In genomic region chr3:10180738-10181295, GRCh38 we compare ENCODE assay signal across 22 cellular contexts. TPM values are rescaled to one million over a fixed set of nuclear protein-coding genes. Genes with fewer than 3 reads are reported as not detected.
DNase-seq lines count a peak whose midpoint lies in the region; ATAC-seq and TF ChIP-seq lines count a peak whose summit lies in the region.
"Had no signal": no experiment of that assay in that cellular context is flagged by ENCODE, and none has a peak within 500 bp of the region (broad histone marks: within the 10 kb centered on the region; RNA-seq: fewer than 3 reads in every experiment).

No MANE protein-coding gene starts in this region.

- ATAC-seq in effector memory CD8-positive, alpha-beta T cell (replicated peaks) = no peak
- ATAC-seq: activated CD4-positive, alpha-beta T cell treated with anti-CD3 and anti-CD28 coated beads for 36 hours; activated T-cell treated with anti-CD3 and anti-CD28 coated beads, Interleukin-2, amount 50 U/mL, for 4 hours; gastroesophageal sphincter had no signal

- no peak overlapping the region for H3K4me3 Mint-ChIP-seq in effector memory CD8-positive, alpha-beta T cell
- H3K4me3 Mint-ChIP-seq: activated CD4-positive, alpha-beta T cell treated with anti-CD3 and anti-CD28 coated beads for 36 hours; activated naive CD4-positive, alpha-beta T cell treated with anti-CD3 and anti-CD28 coated beads for 36 hours; activated T-cell treated with anti-CD3 and anti-CD28 coated beads, Interleukin-2, amount 50 U/mL, for 4 hours; CD4-positive, alpha-beta T cell; nephron progenitor cell; T-helper 1 cell treated with Interleukin-12 subunit alpha and Interleukin-12 subunit beta and Interleukin-4 antibody, amounts not matched to agents 30 μg/mL and 1 μg/mL, for 36 hours had no signal

- no peaks in the 10 kb centered on the region for H4K20me1 ChIP-seq in BLaER1
- no peaks in the 10 kb centered on the region for H4K20me1 ChIP-seq in osteoblast (ENCODE audit: insufficient read depth, low read length)

- H3K27me3 Mint-ChIP-seq in effector memory CD8-positive, alpha-beta T cell = no peaks in the 10 kb centered on the region
- H3K27me3 Mint-ChIP-seq: activated CD4-positive, alpha-beta T cell treated with anti-CD3 and anti-CD28 coated beads for 36 hours; CD4-positive, alpha-beta T cell; progenitor cell of endocrine pancreas had no signal

- peak overlapping the region; percentile 66 for H3K9ac ChIP-seq in BLaER1

- H3K4me3 ChIP-seq in BLaER1 (peak overlapping the region; percentile 1; the same call in 1 of the 2 replicates), HL-60 (replicated peaks; ENCODE audit: insufficient read depth, low read length) (no peak overlapping the region), osteoblast (ENCODE audit: insufficient read depth, low read length) (no peak overlapping the region), stomach (no peak overlapping the region)
- H3K4me3 ChIP-seq: gastroesophageal sphincter, left ventricle myocardium inferior had no signal

- no peaks in the 10 kb centered on the region for H3K9me3 Mint-ChIP-seq in effector memory CD8-positive, alpha-beta T cell
- H3K9me3 Mint-ChIP-seq: activated naive CD4-positive, alpha-beta T cell treated with anti-CD3 and anti-CD28 coated beads for 36 hours; activated T-cell treated with anti-CD3 and anti-CD28 coated beads, Interleukin-2, amount 50 U/mL, for 4 hours; CD4-positive, alpha-beta T cell; nephron progenitor cell; T-helper 1 cell treated with Interleukin-12 subunit alpha and Interleukin-12 subunit beta and Interleukin-4 antibody, amounts not matched to agents 30 μg/mL and 1 μg/mL, for 36 hours had no signal

- TF ChIP-seq EP300 in stomach (IDR thresholded peaks at IDR 0.05) = no peak

- WGBS in stomach, 5 donors = 85 to 88% (median 85%) methylated on average over 10 of the region's 10 CpGs

- peaks cover 3 to 24% of the 10 kb centered on the region in 2 donors for H3K4me1 Mint-ChIP-seq in effector memory CD8-positive, alpha-beta T cell (ENCODE audit: low read depth in 2 of 2)

- no peak overlapping the region for H2AFZ ChIP-seq in osteoblast (ENCODE audit: low read length)

- H3K36me3 ChIP-seq in BLaER1 = no peaks in the 10 kb centered on the region
- H3K36me3 ChIP-seq in osteoblast (ENCODE audit: insufficient read depth, low read length) = peaks cover 4% of the 10 kb centered on the region
- H3K36me3 ChIP-seq in stomach = peaks cover 0 to 51% (median 41%) of the 10 kb centered on the region in 4 donors
- H3K36me3 ChIP-seq: left ventricle myocardium inferior had no signal

- TF ChIP-seq POLR2A in stomach (IDR thresholded peaks at IDR 0.05) = no peak

- H3K36me3 Mint-ChIP-seq in effector memory CD8-positive, alpha-beta T cell (ENCODE audit: insufficient read depth) = peaks cover 29% of the 10 kb centered on the region

- H3K27ac ChIP-seq in BLaER1 = peak overlapping the region; percentile 95
- peak overlapping the region; percentile 67 for H3K27ac ChIP-seq in HL-60 (replicated peaks)
- peak overlapping the region; percentile 10 for H3K27ac ChIP-seq in osteoblast (ENCODE audit: low read depth, low read length)
- H3K27ac ChIP-seq in stomach = no peak overlapping the region
- H3K27ac ChIP-seq: gastroesophageal sphincter, left ventricle myocardium inferior had no signal

- peaks cover 87% of the 10 kb centered on the region for H3K4me1 ChIP-seq in BLaER1
- H3K4me1 ChIP-seq in osteoblast (ENCODE audit: insufficient read depth, low read length) = no peaks in the 10 kb centered on the region
- peaks cover 0 to 4% (median 3%) of the 10 kb centered on the region in 4 donors for H3K4me1 ChIP-seq in stomach

- peak overlapping the region; percentile 65 to 75 for H3K27ac Mint-ChIP-seq in effector memory CD8-positive, alpha-beta T cell
- H3K27ac Mint-ChIP-seq: activated CD4-positive, alpha-beta T cell treated with anti-CD3 and anti-CD28 coated beads for 36 hours; activated naive CD4-positive, alpha-beta T cell treated with anti-CD3 and anti-CD28 coated beads for 36 hours; CD4-positive, alpha-beta T cell; progenitor cell of endocrine pancreas; T-helper 1 cell treated with Interleukin-12 subunit alpha and Interleukin-12 subunit beta and Interleukin-4 antibody, amounts not matched to agents 30 μg/mL and 1 μg/mL, for 36 hours had no signal

- intact Hi-C loops in stomach (cut with DNase I; ENCODE audit: low total_unique reads) = no loop called here

- H3K9me3 ChIP-seq in BLaER1 = no peaks in the 10 kb centered on the region
- no peaks in the 10 kb centered on the region for H3K9me3 ChIP-seq in osteoblast (ENCODE audit: low read depth, low read length)
- no peaks in the 10 kb centered on the region for H3K9me3 ChIP-seq in stomach
- H3K9me3 ChIP-seq: gastroesophageal sphincter, left ventricle myocardium inferior had no signal

- H3K27me3 ChIP-seq in BLaER1 (no peaks in the 10 kb centered on the region), HL-60 (ENCODE audit: insufficient read depth, poor library complexity, severe bottlenecking) (no peaks in the 10 kb centered on the region), osteoblast (ENCODE audit: insufficient read depth, low read length) (no peaks in the 10 kb centered on the region), stomach (no peaks in the 10 kb centered on the region)
- H3K27me3 ChIP-seq: gastroesophageal sphincter had no signal

- DNase-seq in HL-60 (ENCODE audit: low read depth in 1 of 2, low spot score in 1 of 2) (no peak), osteoblast (ENCODE audit: insufficient read length, low spot score, missing footprints) (no peak), NCI-H345 treated with DMSO at 0.1 percent for 48 hours (lab: John Stamatoyannopoulos, UW; ENCODE audit: unreplicated experiment) (no peak), stomach (no peak), AML-193 (lab: John Stamatoyannopoulos, UW) (no peak), SKM-1 treated with dmso at 0.1 percent for 144 hours (lab: John Stamatoyannopoulos, UW; ENCODE audit: unreplicated experiment) (no peak)
- DNase-seq in effector memory CD8-positive, alpha-beta T cell = no peak
- DNase-seq: activated CD4-positive, alpha-beta T cell treated with anti-CD3 and anti-CD28 coated beads for 36 hours; activated naive CD4-positive, alpha-beta T cell treated with anti-CD3 and anti-CD28 coated beads for 36 hours; activated T-cell treated with anti-CD3 and anti-CD28 coated beads, Interleukin-2, amount 50 U/mL, for 4 hours; CD4-positive, alpha-beta T cell; cortex of kidney; DMS 273 treated with DMSO at 0.1 percent for 48 hours; KG1; left ventricle myocardium inferior; midbrain; NCI-H2171; nephron progenitor cell had no signal

- no peak for TF ChIP-seq CTCF in HL-60 (IDR thresholded peaks at IDR 0.05; ENCODE audit: insufficient read depth, low read length)
- TF ChIP-seq CTCF in osteoblast (IDR thresholded peaks at IDR 0.05; ENCODE audit: extremely low read depth, low read depth, low read length) = no peak
- no peak for TF ChIP-seq CTCF in stomach (IDR thresholded peaks at IDR 0.05)

- H3K79me2 ChIP-seq in osteoblast (ENCODE audit: insufficient read depth, low read length) = no peaks in the 10 kb centered on the region

- H3K4me2 ChIP-seq in BLaER1 = peak overlapping the region; percentile 79
- H3K4me2 ChIP-seq in osteoblast (ENCODE audit: insufficient read depth, low read length) = no peak overlapping the region

RNA-seq across cellular contexts. Expression of gene IRAK2, which starts 16.1 kb away (rescaled TPM):
- total RNA-seq in osteoblast (3.2 and 4.0 TPM in 2 replicates), stomach (1 to 10 TPM in 3 of 5 donors, under 1 TPM in 1, not detected in 1; 0.45 to 6.2 (median 1.9) TPM)
- 1 to 10 TPM; 1.5 to 3.8 (median 3.2) TPM for polyA plus RNA-seq in stomach

RNA-seq across cellular contexts. Expression of gene VHL, which starts 39.2 kb away (rescaled TPM):
- total RNA-seq in osteoblast = 33.9 and 36.9 TPM in 2 replicates
- total RNA-seq in stomach = 10 to 100 TPM; 30.8 to 66.8 (median 36.2) TPM
- polyA plus RNA-seq in stomach = 10 to 100 TPM; 19.4 to 23.0 (median 20.0) TPM

Comparison
In these comparisons a context has a peak if more than half of its experiments do, and no peak if none do; other contexts are left out.
1. H3K27ac ChIP-seq: peak in BLaER1 (single experiment), HL-60 (single experiment) and osteoblast (single experiment); none in stomach (0 of 5).